Comparison of ENCODE assay signal across 8 cellular contexts in the genomic region with DNA sequence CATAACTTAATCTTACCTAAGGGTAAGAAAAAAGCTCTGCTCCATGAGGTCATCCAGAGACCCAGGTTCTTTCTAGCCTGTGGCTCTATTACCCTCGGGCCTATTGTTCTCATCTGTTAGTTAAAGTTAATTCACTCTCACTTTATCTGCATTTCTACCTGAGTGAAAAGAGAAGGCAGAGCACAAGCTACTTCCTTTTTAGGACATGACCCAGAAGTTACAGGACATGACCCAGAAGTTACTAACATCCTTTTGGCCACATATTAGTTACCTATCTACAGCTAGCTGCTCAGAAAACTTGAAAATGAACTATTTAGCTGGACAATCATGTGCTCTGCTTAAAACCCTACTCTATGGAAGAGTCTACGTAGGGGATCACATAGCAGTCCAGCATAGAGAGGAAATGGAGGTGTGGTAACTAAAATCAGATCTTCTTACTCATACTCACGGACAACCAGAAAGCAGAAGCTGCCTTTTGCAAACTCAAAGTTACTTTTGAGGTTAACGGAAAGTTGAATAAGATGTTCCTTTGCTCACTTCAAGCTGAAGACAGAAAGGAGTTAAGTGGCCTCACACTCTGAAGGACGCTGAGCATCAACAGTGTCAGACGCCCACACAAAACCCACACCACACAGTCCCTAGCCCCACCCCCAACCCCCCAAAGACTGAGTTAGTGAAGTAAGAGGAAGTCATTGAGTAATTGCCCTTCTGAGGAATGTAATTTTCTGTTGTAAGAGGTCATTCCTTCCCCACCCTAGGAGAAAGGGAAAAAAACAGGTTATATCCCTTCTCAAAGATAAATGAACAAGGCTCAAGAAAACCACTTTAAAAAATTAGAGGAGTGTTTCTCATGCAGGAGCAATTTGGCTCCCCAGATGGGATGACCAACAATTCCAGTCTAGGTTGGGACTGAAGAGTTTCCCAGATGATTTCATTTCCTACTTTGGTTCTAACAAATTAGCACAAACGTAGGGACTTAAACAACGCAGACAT. TPM values are rescaled to one million over a fixed set of nuclear protein-coding genes. Genes with fewer than 3 reads are reported as not detected.
DNase-seq lines count a peak whose midpoint lies in the region; ATAC-seq, FAIRE-seq and TF ChIP-seq lines count a peak whose summit lies in the region.

No MANE protein-coding gene starts in this region.

- no peak for TF ChIP-seq CTCF in astrocyte of the spinal cord (IDR thresholded peaks at IDR 0.05; ENCODE audit: low read depth, low read length)
- TF ChIP-seq CTCF in psoas muscle (IDR thresholded peaks at IDR 0.05): no peak

- H3K4me1 ChIP-seq in psoas muscle: no peaks in the 10 kb centered on the region

- H3K27ac ChIP-seq in psoas muscle: no peak overlapping the region

- FAIRE-seq in GM12891 (lab: Jason Lieb, UNC): peak; percentile 91

- DNase-seq in GM12891 (ENCODE audit: insufficient read length, low spot score): no peak
- peak; percentile 20 for DNase-seq in HCEC 1CT
- DNase-seq in SKM-1 (lab: John Stamatoyannopoulos, UW; ENCODE audit: unreplicated experiment): peak; percentile 91
- peak; percentile 13 for DNase-seq in astrocyte of the spinal cord (ENCODE audit: low read depth, low spot score)
- DNase-seq in stimulated activated CD4-positive, alpha-beta T cell treated with anti-CD3 and anti-CD28 coated beads, TNF-alpha, amount 100 ng/mL, for 24 hours (ENCODE audit: low read depth in 3 of 3): peak; percentile 34 to 76 (median 43)
- DNase-seq in DMS79 (lab: John Stamatoyannopoulos, UW): no peak
- DNase-seq in HuH-7.5 (ENCODE audit: low spot score): no peak
- no peak for DNase-seq in psoas muscle

- no peak for ATAC-seq in psoas muscle

- no peaks in the 10 kb centered on the region for H3K27me3 ChIP-seq in psoas muscle (ENCODE audit: insufficient read depth in 3 of 3, low read length in 2 of 3)

- H3K4me3 ChIP-seq in astrocyte of the spinal cord (ENCODE audit: low read depth, low read length): no peak overlapping the region
- H3K4me3 ChIP-seq in psoas muscle: no peak overlapping the region

- intact Hi-C loops in psoas muscle (cut with DNase I): no loop called here

- peaks cover 3% of the 10 kb centered on the region for H3K9me3 ChIP-seq in psoas muscle

- H3K36me3 ChIP-seq in psoas muscle (ENCODE audit: insufficient read depth in 1 of 2, low read depth in 1 of 2): no peaks in the 10 kb centered on the region

- WGBS in psoas muscle, 3 donors: 74 to 80% (median 75%) methylated on average over 8 of the region's 8 CpGs

- TF ChIP-seq POLR2A in GM12891 (IDR thresholded peaks at IDR 0.05; ENCODE audit: low read depth, low read length): no peak; the same call in 1 of the 2 replicates

- in situ Hi-C loops in astrocyte of the spinal cord (cut with HindIII; ENCODE audit: low sequenced_read_pairs): no loop called here

TF ChIP-seq in GM12891, 5 proteins besides CTCF, POLR2A, EP300 and RAD21:
- TF ChIP-seq POLR2AphosphoS5 (IDR thresholded peaks at IDR 0.05; ENCODE audit: low read depth, low read length) (no peak), SPI1 (IDR thresholded peaks at IDR 0.05; ENCODE audit: low read depth, low read length) (peak; percentile 53)

RNA-seq across cellular contexts. Expression of gene TAB2, which starts 45.9 kb away (rescaled TPM):
- 17.2 TPM for polyA plus RNA-seq in GM12891 (2012; ENCODE audit: low read depth, missing spikeins)
- 10 to 100 TPM; 44.3 to 72.2 (median 63.7) TPM for total RNA-seq in psoas muscle
- 10 to 100 TPM; 35.9 to 86.0 (median 54.4) TPM for polyA plus RNA-seq in psoas muscle

Comparison
In these comparisons a context has a peak if more than half of its experiments do, and no peak if none do; other contexts are left out.
1. DNase-seq: peak in HCEC 1CT (single experiment), SKM-1 (single experiment), astrocyte of the spinal cord (single experiment) and stimulated activated CD4-positive, alpha-beta T cell treated with anti-CD3 and anti-CD28 coated beads, TNF-alpha, amount 100 ng/mL, for 24 hours (3 of 3); none in GM12891 (single experiment), DMS79 (single experiment), HuH-7.5 (single experiment) and psoas muscle (0 of 2).